Comparison of ENCODE assay signal across 23 cellular contexts in genomic region chrX:40863671-40864070, GRCh38.
"Had no signal": no experiment of that assay in that cellular context is flagged by ENCODE, and none has a peak within 500 bp of the region (broad histone marks: within the 10 kb centered on the region; RNA-seq: fewer than 3 reads in every experiment).

No MANE protein-coding gene starts in this region.

- H3K27me3 ChIP-seq: hepatocyte, neural progenitor cell, tibial artery, upper lobe of right lung had no signal

- H3K27me3 Mint-ChIP-seq: progenitor cell of endocrine pancreas had no signal

- H3K4me3 Mint-ChIP-seq: natural killer cell treated with Interleukin-12 subunit alpha and Interleukin-12 subunit beta and Interleukin-15 and Interleukin-18, amount 100 ng/mL, for 72 hours; neural progenitor cell had no signal

- H3K27ac Mint-ChIP-seq: natural killer cell treated with Interleukin-12 subunit alpha and Interleukin-12 subunit beta and Interleukin-15 and Interleukin-18, amount 100 ng/mL, for 72 hours; neural progenitor cell; progenitor cell of endocrine pancreas had no signal

- H3K4me1 ChIP-seq: neural progenitor cell, pancreas, upper lobe of right lung had no signal

- H2AFZ ChIP-seq: hepatocyte, neural progenitor cell had no signal

- H3K36me3 Mint-ChIP-seq: natural killer cell treated with Interleukin-12 subunit alpha and Interleukin-12 subunit beta and Interleukin-15 and Interleukin-18, amount 100 ng/mL, for 72 hours; neural progenitor cell had no signal

- FAIRE-seq: kidney, pancreas, small intestine had no signal

- H3K9me3 ChIP-seq: left ventricle myocardium inferior, pancreas, upper lobe of right lung had no signal

- DNase-seq: cortex of kidney; dorsolateral prefrontal cortex; effector CD8-positive, alpha-beta T cell; foreskin fibroblast; head of caudate nucleus; kidney; left cardiac atrium; left ventricle myocardium inferior; mesenchymal stem cell; midbrain; nucleus accumbens; pancreas; right cardiac atrium; small intestine; stimulated activated CD4-positive, alpha-beta T cell treated with anti-CD3 and anti-CD28 coated beads, Interleukin-12 subunit alpha, Interleukin-12 subunit beta, amount 100 ng/mL, for 4 hours; stimulated activated naive CD8-positive, alpha-beta T cell treated with anti-CD3 and anti-CD28 coated beads, Interleukin-15, Interleukin-2, amounts not matched to agents 100 U/mL and 50 U/mL, for 24 hours; tibial artery; upper lobe of right lung had no signal

- H3K9ac ChIP-seq: neural progenitor cell had no signal

- H3K36me3 ChIP-seq: left ventricle myocardium inferior, neural progenitor cell, pancreas, tibial artery, upper lobe of right lung had no signal

- H3K79me2 ChIP-seq: hepatocyte had no signal

- H3K4me3 ChIP-seq: dorsolateral prefrontal cortex, hepatocyte, left ventricle myocardium inferior, lung, neural progenitor cell, pancreas, tibial artery, upper lobe of right lung had no signal

- H3K4me1 Mint-ChIP-seq: neural progenitor cell had no signal

- H3K4me2 ChIP-seq: hepatocyte, neural progenitor cell had no signal

- H3K9me3 Mint-ChIP-seq: natural killer cell treated with Interleukin-12 subunit alpha and Interleukin-12 subunit beta and Interleukin-15 and Interleukin-18, amount 100 ng/mL, for 72 hours had no signal

- ATAC-seq: natural killer cell treated with Interleukin-12 subunit alpha and Interleukin-12 subunit beta and Interleukin-15 and Interleukin-18, amount 100 ng/mL, for 72 hours; pancreas; right cardiac atrium; stimulated activated naive CD8-positive, alpha-beta T cell treated with anti-CD3 and anti-CD28 coated beads, Interleukin-15, Interleukin-2, amounts not matched to agents 100 U/mL and 50 U/mL, for 24 hours; upper lobe of right lung had no signal

- H3K27ac ChIP-seq: dorsolateral prefrontal cortex, hepatocyte, left ventricle myocardium inferior, neural progenitor cell, pancreas, tibial artery, upper lobe of right lung had no signal
